ENCODE assay signal across 16 cellular contexts in the genomic region with DNA sequence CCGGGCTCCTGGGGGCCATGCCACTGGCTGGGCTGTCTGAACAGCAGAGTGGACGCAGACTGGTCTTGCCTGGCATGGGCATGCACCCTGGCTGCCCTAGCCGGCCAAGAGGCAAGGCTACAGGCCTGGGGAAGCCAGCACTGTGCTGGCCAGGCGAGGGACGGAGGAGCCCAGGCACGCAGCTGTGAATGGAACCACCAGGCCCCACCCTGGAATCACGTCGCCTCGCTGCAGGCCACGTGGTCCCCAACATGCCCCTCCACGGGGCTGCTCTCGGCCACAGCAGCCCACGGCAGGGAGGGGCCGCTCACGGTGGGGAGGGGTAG. TPM values are rescaled to one million over a fixed set of nuclear protein-coding genes. Genes with fewer than 3 reads are reported as not detected.
DNase-seq lines count a peak whose midpoint lies in the region; ATAC-seq and TF ChIP-seq lines count a peak whose summit lies in the region.
"Had no signal": no experiment of that assay in that cellular context is flagged by ENCODE, and none has a peak within 500 bp of the region (broad histone marks: within the 10 kb centered on the region; RNA-seq: fewer than 3 reads in every experiment).

No MANE protein-coding gene starts in this region.

- H3K4me1 Mint-ChIP-seq in Calu3 (ENCODE audit: low read depth, unreplicated experiment), result peaks cover 42% of the 10 kb centered on the region

- no peaks in the 10 kb centered on the region for H3K27me3 Mint-ChIP-seq in Calu3 (ENCODE audit: unreplicated experiment)

- no peak for ATAC-seq in right cardiac atrium
- no peak for ATAC-seq in gastrocnemius medialis
- ATAC-seq in GM21825 (IDR thresholded peaks at IDR 0.05; ENCODE audit: unreplicated experiment), result no peak
- no peak for ATAC-seq in GM19035 (IDR thresholded peaks at IDR 0.05; ENCODE audit: unreplicated experiment)
- ATAC-seq: SK-N-SH treated with all-trans-retinoic acid at 6 μM for 48 hours had no signal

- 57% methylated on average over 15 of the region's 15 CpGs for WGBS in right cardiac atrium

- H3K4me3 Mint-ChIP-seq in Calu3 (ENCODE audit: low read depth, unreplicated experiment), result no peak overlapping the region

- peaks cover 97% of the 10 kb centered on the region for H3K4me1 ChIP-seq in left ventricle myocardium inferior
- H3K4me1 ChIP-seq in right cardiac atrium (ENCODE audit: control insufficient read depth, insufficient read depth, low read length), result peaks cover 17% of the 10 kb centered on the region
- peaks cover 71 to 89% of the 10 kb centered on the region in 2 donors for H3K4me1 ChIP-seq in gastrocnemius medialis

- no peaks in the 10 kb centered on the region for H3K9me3 Mint-ChIP-seq in Calu3 (ENCODE audit: low read depth, unreplicated experiment)

- H3K4me3 ChIP-seq in left ventricle myocardium inferior (peak overlapping the region; percentile 71), right cardiac atrium (ENCODE audit: low read length) (no peak overlapping the region), gastrocnemius medialis (peak overlapping the region in 1 of 4 donors; percentile 45), brain microvascular endothelial cell (ENCODE audit: low read depth, low read length) (no peak overlapping the region)
- H3K4me3 ChIP-seq: thoracic aorta had no signal

- intact Hi-C loops in left ventricle myocardium inferior (cut with micrococcal nuclease) (no loop called here), cardiac septum (cut with DNase I) (no loop called here), right cardiac atrium (cut with DNase I) (no loop called here), gastrocnemius medialis (cut with DNase I; ENCODE audit: low total_unique reads) (no loop called here), Calu3 (cut with micrococcal nuclease; ENCODE audit: unreplicated experiment) (no loop called here)

- no peak for TF ChIP-seq POLR2A in gastrocnemius medialis (IDR thresholded peaks at IDR 0.05)

- no peak for DNase-seq in left ventricle myocardium inferior
- DNase-seq in cardiac septum (ENCODE audit: low spot score), result no peak
- DNase-seq in right cardiac atrium, result peak in 2 of 3 donors; percentile 61 to 69
- DNase-seq in gastrocnemius medialis, result no peak
- no peak for DNase-seq in brain microvascular endothelial cell
- DNase-seq in Calu3, result no peak
- DNase-seq: activated CD4-positive, alpha-beta T cell treated with anti-CD3 and anti-CD28 coated beads, Interleukin-2, amount 50 U/mL, for 4 hours; H7; NCI-H1930; NCI-H69; OCI-M1 had no signal

- H3K27me3 ChIP-seq in left ventricle myocardium inferior (ENCODE audit: low read depth) (no peaks in the 10 kb centered on the region), right cardiac atrium (ENCODE audit: control insufficient read depth, insufficient read depth) (no peaks in the 10 kb centered on the region), gastrocnemius medialis (no peaks in the 10 kb centered on the region), brain microvascular endothelial cell (replicated peaks) (no peaks in the 10 kb centered on the region)

- H3K27ac ChIP-seq in left ventricle myocardium inferior (replicated peaks) (peak overlapping the region; percentile 98), right cardiac atrium (ENCODE audit: low read length) (peak overlapping the region; percentile 90), gastrocnemius medialis (peak overlapping the region; percentile 92 to 98 (median 96)), brain microvascular endothelial cell (no peak overlapping the region)
- H3K27ac ChIP-seq: parathyroid adenoma, thoracic aorta had no signal

- H3K36me3 Mint-ChIP-seq in Calu3 (ENCODE audit: insufficient read depth, unreplicated experiment), result peaks cover 75% of the 10 kb centered on the region

- H3K9me3 ChIP-seq in left ventricle myocardium inferior (replicated peaks), result no peaks in the 10 kb centered on the region
- no peaks in the 10 kb centered on the region for H3K9me3 ChIP-seq in right cardiac atrium (ENCODE audit: control insufficient read depth, low read length)
- H3K9me3 ChIP-seq in gastrocnemius medialis, result no peaks in the 10 kb centered on the region
- H3K9me3 ChIP-seq: thoracic aorta had no signal

- CTCF ChIA-PET in Calu3 (lab: Charles Lee), result no interaction called here

- no TSS peak for BruUV-seq in Calu3 (replicated peaks; lab: Mats Ljungman, UMichigan)

- in situ Hi-C loops in gastrocnemius medialis (cut with MboI; ENCODE audit: low sequenced_read_pairs in 4 of 4), result no loop called here
- in situ Hi-C loops in brain microvascular endothelial cell (cut with HindIII; ENCODE audit: low pct_ligation_motif_present, low sequenced_read_pairs), result no loop called here

- peaks cover 4% of the 10 kb centered on the region for H3K36me3 ChIP-seq in left ventricle myocardium inferior
- H3K36me3 ChIP-seq in gastrocnemius medialis, result no peaks in the 10 kb centered on the region
- H3K36me3 ChIP-seq in brain microvascular endothelial cell (replicated peaks), result no peaks in the 10 kb centered on the region
- H3K36me3 ChIP-seq: thoracic aorta had no signal

- no peak overlapping the region for H3K27ac Mint-ChIP-seq in Calu3 (ENCODE audit: unreplicated experiment)

- TF ChIP-seq CTCF in left ventricle myocardium inferior (IDR thresholded peaks at IDR 0.05; ENCODE audit: borderline replicate concordance) (no peak), gastrocnemius medialis (IDR thresholded peaks at IDR 0.05 in 4 of 5, conservative IDR thresholded peaks at IDR 0.05 in 1 of 5) (no peak), brain microvascular endothelial cell (IDR thresholded peaks at IDR 0.05; ENCODE audit: low read depth, low read length, missing control alignments) (no peak), Calu3 (IDR thresholded peaks at IDR 0.05; ENCODE audit: unreplicated experiment) (no peak)

RNA-seq across cellular contexts. Expression of a gene that starts 4.0 kb away (rescaled TPM):
- total RNA-seq in left ventricle myocardium inferior (41.0 TPM), cardiac septum (43.2 TPM), right cardiac atrium (10 to 100 TPM; 35.5 to 47.0 (median 44.0) TPM), gastrocnemius medialis (10 to 100 TPM; 22.0 to 46.4 (median 27.1) TPM), Calu3 (2022) (85.1 and 86.3 TPM in 2 replicates)
- polyA plus RNA-seq in right cardiac atrium, result 36.5 TPM

RNA-seq across cellular contexts. Expression of a gene that starts 17.6 kb away (rescaled TPM):
- total RNA-seq in left ventricle myocardium inferior (12.6 TPM), cardiac septum (12.8 TPM), right cardiac atrium (10 to 100 TPM; 12.3 to 16.1 (median 13.6) TPM), gastrocnemius medialis (10 to 100 TPM in 1 of 4 donors, 1 to 10 TPM in 3; 5.7 to 10.9 (median 8.8) TPM), Calu3 (2022) (58.1 and 62.8 TPM in 2 replicates)
- 9.8 TPM for polyA plus RNA-seq in right cardiac atrium

RNA-seq across cellular contexts. Expression of a gene that starts 27.3 kb away (rescaled TPM):
- 5.6 TPM for total RNA-seq in left ventricle myocardium inferior
- 4.0 TPM for total RNA-seq in cardiac septum
- 1 to 10 TPM; 3.3 to 4.9 (median 3.8) TPM for total RNA-seq in right cardiac atrium
- polyA plus RNA-seq in right cardiac atrium, result 4.8 TPM
- 1 to 10 TPM in 2 of 4 donors, under 1 TPM in 1, not detected in 1; 0.24 to 1.9 (median 1.0) TPM for total RNA-seq in gastrocnemius medialis
- total RNA-seq in Calu3 (2022), result 23.6 and 23.7 TPM in 2 replicates

RNA-seq across cellular contexts. Expression of a gene that starts 28.8 kb away (rescaled TPM):
- total RNA-seq in left ventricle myocardium inferior (46.8 TPM), cardiac septum (47.5 TPM), right cardiac atrium (10 to 100 TPM; 42.5 to 44.7 (median 43.5) TPM), gastrocnemius medialis (10 to 100 TPM; 39.3 to 68.4 (median 47.7) TPM), Calu3 (2022) (111 and 113 TPM in 2 replicates)
- 29.6 TPM for polyA plus RNA-seq in right cardiac atrium

RNA-seq across cellular contexts. Expression of a gene that starts 57.2 kb away (rescaled TPM):
- total RNA-seq in left ventricle myocardium inferior, result 42.8 TPM
- total RNA-seq in cardiac septum, result 36.1 TPM
- 10 to 100 TPM; 43.1 to 51.0 (median 49.9) TPM for total RNA-seq in right cardiac atrium
- 32.2 TPM for polyA plus RNA-seq in right cardiac atrium
- 10 to 100 TPM; 18.5 to 26.4 (median 22.5) TPM for total RNA-seq in gastrocnemius medialis
- 79.9 and 85.9 TPM in 2 replicates for total RNA-seq in Calu3 (2022)

Comparison
In these comparisons a context has a peak if more than half of its experiments do, and no peak if none do; other contexts are left out.
1. DNase-seq: peak in right cardiac atrium (2 of 3); none in left ventricle myocardium inferior (single experiment), cardiac septum (single experiment), gastrocnemius medialis (0 of 2), brain microvascular endothelial cell (single experiment) and Calu3 (single experiment).